ENCODE assay signal across 26 cellular contexts in genomic region chr20:35196313-35196712, GRCh38. TPM values are rescaled to one million over a fixed set of nuclear protein-coding genes. Genes with fewer than 3 reads are reported as not detected.
DNase-seq lines count a peak whose midpoint lies in the region; ATAC-seq, FAIRE-seq and TF ChIP-seq lines count a peak whose summit lies in the region.
"Had no signal": no experiment of that assay in that cellular context is flagged by ENCODE, and none has a peak within 500 bp of the region (broad histone marks: within the 10 kb centered on the region; RNA-seq: fewer than 3 reads in every experiment).

No MANE protein-coding gene starts in this region.

- H3K4me1 ChIP-seq in HepG2 (ENCODE audit: insufficient read depth, low read length) (no peaks in the 10 kb centered on the region), right lobe of liver (peaks cover 0 to 11% (median 4%) of the 10 kb centered on the region in 4 donors), smooth muscle cell (ENCODE audit: low read depth) (peaks cover 3% of the 10 kb centered on the region)
- H3K4me1 ChIP-seq: SJCRH30 had no signal

- no TSS peak for BruUV-seq in HepG2 (replicated peaks; lab: Mats Ljungman, UMichigan)

- ATAC-seq in HepG2 (no peak), right lobe of liver (no peak), HG03342 (IDR thresholded peaks at IDR 0.05; ENCODE audit: unreplicated experiment) (no peak)
- ATAC-seq: Right ventricle myocardium inferior, SK-N-SH treated with all-trans-retinoic acid at 6 μM for 48 hours had no signal

- POLR2A ChIA-PET in HepG2 (lab: Yijun Ruan, JAX), result no interaction called here

- DNase-seq in HepG2 (ENCODE audit: low spot score) (no peak), right lobe of liver (no peak), M059J (ENCODE audit: low read depth) (peak; percentile 43), amniotic epithelial cell (ENCODE audit: low read depth) (peak; percentile 24), medulla oblongata (ENCODE audit: extremely low spot score) (no peak), smooth muscle cell (lab: John Stamatoyannopoulos, UW; ENCODE audit: unreplicated experiment) (no peak)
- DNase-seq: AML-193; CD4-positive, alpha-beta T cell; DMS79; EL; KBM-7; MM.1S; NCI-H2029; NCI-H446 treated with DMSO at 0.1 percent for 48 hours; NCI-H526; NCI-H82; NK-92 treated with Interleukin-12 subunit alpha and Interleukin-12 subunit beta, amount 100 ng/mL, for 24 hours; PC-9; SJCRH30 had no signal

- no peak for TF ChIP-seq POLR2A in HepG2 (IDR thresholded peaks at IDR 0.05; ENCODE audit: insufficient read depth in 1 of 2, low read depth in 2 of 2, low read length in 2 of 2)
- no peak for TF ChIP-seq POLR2A in right lobe of liver (IDR thresholded peaks at IDR 0.05)

- no peak for FAIRE-seq in HepG2 (lab: Jason Lieb, UNC)
- FAIRE-seq: A204.1, D721Med had no signal

- CTCF ChIA-PET in HepG2 (lab: Yijun Ruan, JAX; ENCODE audit: low intra/inter-chr PET ratio, low total read pairs), result no interaction called here

- no peak overlapping the region for H3K9ac ChIP-seq in HepG2 (ENCODE audit: insufficient read depth, low read depth, low read length)
- H3K9ac ChIP-seq in smooth muscle cell (ENCODE audit: low read depth), result no peak overlapping the region
- H3K9ac ChIP-seq: BLaER1 treated with 17β-estradiol and CSF1 and Interleukin-3, amounts not matched to agents 10 nM and 100 nM had no signal

- peaks cover 2 to 4% of the 10 kb centered on the region in 2 experiments; a peak in 1 of 5 replicates for H3K27me3 ChIP-seq in HepG2 (ENCODE audit: control insufficient read depth in 1 of 2, insufficient read depth in 2 of 2, low read length in 2 of 2)
- H3K27me3 ChIP-seq in right lobe of liver, result no peaks in the 10 kb centered on the region
- H3K27me3 ChIP-seq in smooth muscle cell (ENCODE audit: low read depth), result no peaks in the 10 kb centered on the region
- H3K27me3 ChIP-seq: BLaER1 treated with 17β-estradiol and CSF1 and Interleukin-3, amounts not matched to agents 10 nM and 100 nM; SJCRH30 had no signal

- TF ChIP-seq RAD21 in HepG2 (CRISPR knock-in tag; IDR thresholded peaks at IDR 0.05), result no peak

- H4K20me1 ChIP-seq in HepG2 (ENCODE audit: insufficient read depth, low read length), result no peaks in the 10 kb centered on the region
- no peaks in the 10 kb centered on the region for H4K20me1 ChIP-seq in smooth muscle cell (ENCODE audit: low read depth)
- H4K20me1 ChIP-seq: BLaER1 treated with 17β-estradiol and CSF1 and Interleukin-3, amounts not matched to agents 10 nM and 100 nM had no signal

- H3K36me3 ChIP-seq in HepG2 (replicated peaks in 1 of 2; ENCODE audit: control insufficient read depth in 1 of 2, insufficient read depth in 2 of 2, low read length in 2 of 2) (no peaks in the 10 kb centered on the region), right lobe of liver (no peaks in the 10 kb centered on the region), smooth muscle cell (ENCODE audit: low read depth) (no peaks in the 10 kb centered on the region)
- H3K36me3 ChIP-seq: HAP-1, SJCRH30 had no signal

- H3K4me3 ChIP-seq in HepG2 (replicated peaks in 1 of 3; ENCODE audit: insufficient read depth in 1 of 3, low read depth in 2 of 3, low read length in 3 of 3) (no peak overlapping the region), right lobe of liver (no peak overlapping the region), smooth muscle cell (no peak overlapping the region)
- H3K4me3 ChIP-seq: BLaER1 treated with 17β-estradiol and CSF1 and Interleukin-3, amounts not matched to agents 10 nM and 100 nM; HAP-1; PC-9; SJCRH30 had no signal

- H3K9me3 ChIP-seq in HepG2 (ENCODE audit: low read length) (peaks cover 24% of the 10 kb centered on the region), right lobe of liver (peaks cover 0 to 9% (median 1%) of the 10 kb centered on the region in 4 donors), smooth muscle cell (replicated peaks; ENCODE audit: low read depth) (peaks cover 13% of the 10 kb centered on the region)

- intact Hi-C loops in HepG2 (cut with micrococcal nuclease; ENCODE audit: unreplicated experiment) (no loop called here), right lobe of liver (cut with DNase I) (no loop called here)

- in situ Hi-C loops in HepG2 (cut with HindIII; ENCODE audit: extremely low pct_ligation_motif_present, low pct_unique_long_range_greater_than_20kb), result no loop called here

- TF ChIP-seq EP300 in HepG2 (IDR thresholded peaks at IDR 0.05; ENCODE audit: low read depth in 2 of 2, low read length in 2 of 2), result no peak
- TF ChIP-seq EP300 in HepG2 (CRISPR knock-in tag; IDR thresholded peaks at IDR 0.05; ENCODE audit: borderline replicate concordance), result no peak

- no peak overlapping the region for H2AFZ ChIP-seq in HepG2 (ENCODE audit: low read length)
- no peak overlapping the region for H2AFZ ChIP-seq in smooth muscle cell (ENCODE audit: low read depth)
- H2AFZ ChIP-seq: PC-9 had no signal

- H3F3A ChIP-seq in smooth muscle cell (ENCODE audit: low read depth), result no peaks in the 10 kb centered on the region

- H3K27ac ChIP-seq in HepG2 (ENCODE audit: extremely low read length, insufficient read depth, low read length) (no peak overlapping the region), right lobe of liver (no peak overlapping the region), smooth muscle cell (ENCODE audit: low read depth) (no peak overlapping the region)
- H3K27ac ChIP-seq: BLaER1 treated with 17β-estradiol and CSF1 and Interleukin-3, amounts not matched to agents 10 nM and 100 nM; PC-9; SJCRH30 had no signal

- H3K4me2 ChIP-seq in HepG2 (ENCODE audit: low read depth, low read length), result no peak overlapping the region
- H3K4me2 ChIP-seq in smooth muscle cell, result no peak overlapping the region
- H3K4me2 ChIP-seq: BLaER1 treated with 17β-estradiol and CSF1 and Interleukin-3, amounts not matched to agents 10 nM and 100 nM; PC-9 had no signal

- TF ChIP-seq CTCF in HepG2 (CRISPR knock-in tag; IDR thresholded peaks at IDR 0.05), result no peak
- no peak for TF ChIP-seq CTCF in right lobe of liver (IDR thresholded peaks at IDR 0.05)
- no peak for TF ChIP-seq CTCF in smooth muscle cell (IDR thresholded peaks at IDR 0.05; ENCODE audit: borderline replicate concordance, insufficient read depth, poor library complexity, severe bottlenecking)

- no peaks in the 10 kb centered on the region for H3K79me2 ChIP-seq in HepG2 (ENCODE audit: insufficient read depth, low read length)
- no peaks in the 10 kb centered on the region for H3K79me2 ChIP-seq in smooth muscle cell (ENCODE audit: low read depth)

RNA-seq across cellular contexts. Expression of gene PROCR, which starts 24.4 kb away (rescaled TPM):
- total RNA-seq in HepG2 (2016; rRNA removed; fragmentation: Illumina TruSeq; extraction: Trizol) (0.63 and 1.4 TPM in 2 replicates), right lobe of liver (10 to 100 TPM in 1 of 6 experiments, 1 to 10 TPM in 5; 1.4 to 11.0 (median 2.6) TPM), smooth muscle cell (5.4 and 8.3 TPM in 2 replicates)
- total RNA-seq in HepG2 (2016; cell fraction: cytosol; rRNA removed; fragmentation: Illumina TruSeq; extraction: Trizol; ENCODE audit: low read depth), result 0.61 and 0.62 TPM in 2 replicates
- total RNA-seq in HepG2 (2016; cell fraction: insoluble cytoplasmic fraction; rRNA removed; fragmentation: Illumina TruSeq; extraction: Trizol), result 0.54 and 1.5 TPM in 2 replicates
- 0.49 and 0.65 TPM in 2 replicates for total RNA-seq in HepG2 (2016; cell fraction: membrane; rRNA removed; fragmentation: Illumina TruSeq; extraction: Trizol)
- 0.87 and 1.2 TPM in 2 replicates for total RNA-seq in HepG2 (2016; cell fraction: nucleus; rRNA removed; fragmentation: Illumina TruSeq; extraction: Trizol)
- polyA plus RNA-seq in HepG2 (2011; rRNA removed) (1.7 and 1.9 TPM in 2 replicates), smooth muscle cell (4.4 and 4.8 TPM in 2 replicates)
- 1.6 and 2.1 TPM in 2 replicates for polyA plus RNA-seq in HepG2 (2011; cell fraction: cytosol; rRNA removed)
- polyA plus RNA-seq in HepG2 (2011; cell fraction: nucleus; rRNA removed), result 1.3 and 1.5 TPM in 2 replicates
- 1.7 and 2.1 TPM in 2 replicates for polyA plus RNA-seq in HepG2 (2012)
- 0.54 and 0.74 TPM in 2 replicates for polyA plus RNA-seq in HepG2 (2016; cell fraction: cytosol; fragmentation: Illumina TruSeq; extraction: Trizol; ENCODE audit: low read depth)
- polyA plus RNA-seq in HepG2 (2016; cell fraction: insoluble cytoplasmic fraction; fragmentation: Illumina TruSeq; extraction: Trizol; ENCODE audit: low read depth), result 0.36 and 0.46 TPM in 2 replicates
- 0.41 and 0.64 TPM in 2 replicates for polyA plus RNA-seq in HepG2 (2016; cell fraction: membrane; fragmentation: Illumina TruSeq; extraction: Trizol; ENCODE audit: low read depth)
- 1.9 and 2.4 TPM in 2 replicates for polyA plus RNA-seq in HepG2 (2016; cell fraction: nucleus; fragmentation: Illumina TruSeq; extraction: Trizol; ENCODE audit: insufficient read depth, low read depth)
- polyA minus RNA-seq in HepG2 (2011; rRNA and poly(A)+ RNA removed; ENCODE audit: low replicate concordance), result 1.9 and 27.7 TPM in 2 replicates
- 0.88 and 1.2 TPM in 2 replicates for polyA minus RNA-seq in HepG2 (2011; cell fraction: cytosol; rRNA and poly(A)+ RNA removed)
- polyA minus RNA-seq in HepG2 (2011; cell fraction: nucleus; rRNA and poly(A)+ RNA removed), result 0.50 TPM in 1 of 2 replicates, not detected in the other
- total RNA-seq in M059J (2014; rRNA removed; shearing (Covaris generic)), result 58.9 and 60.0 TPM in 2 replicates

RNA-seq across cellular contexts. Expression of gene MMP24, which starts 30.2 kb away (rescaled TPM):
- total RNA-seq in HepG2 (2016; rRNA removed; fragmentation: Illumina TruSeq; extraction: Trizol) (0.28 and 0.35 TPM in 2 replicates), right lobe of liver (1 to 10 TPM in 2 of 6 experiments, under 1 TPM in 4; 0.27 to 1.5 (median 0.84) TPM), smooth muscle cell (0.09 and 0.45 TPM in 2 replicates)
- total RNA-seq in HepG2 (2016; cell fraction: cytosol; rRNA removed; fragmentation: Illumina TruSeq; extraction: Trizol; ENCODE audit: low read depth), result 0.10 and 0.18 TPM in 2 replicates
- total RNA-seq in HepG2 (2016; cell fraction: insoluble cytoplasmic fraction; rRNA removed; fragmentation: Illumina TruSeq; extraction: Trizol), result 0.22 and 0.30 TPM in 2 replicates
- total RNA-seq in HepG2 (2016; cell fraction: membrane; rRNA removed; fragmentation: Illumina TruSeq; extraction: Trizol), result 0.31 and 0.43 TPM in 2 replicates
- 0.12 and 0.16 TPM in 2 replicates for total RNA-seq in HepG2 (2016; cell fraction: nucleus; rRNA removed; fragmentation: Illumina TruSeq; extraction: Trizol)
- polyA plus RNA-seq in HepG2 (2011; rRNA removed) (0.29 and 0.43 TPM in 2 replicates), smooth muscle cell (0.03 and 0.97 TPM in 2 replicates)
- polyA plus RNA-seq in HepG2 (2011; cell fraction: cytosol; rRNA removed), result 0.38 and 0.40 TPM in 2 replicates
- 0.56 and 0.59 TPM in 2 replicates for polyA plus RNA-seq in HepG2 (2011; cell fraction: nucleus; rRNA removed)
- polyA plus RNA-seq in HepG2 (2012), result 0.32 and 0.33 TPM in 2 replicates
- 0.06 and 0.07 TPM in 2 replicates for polyA plus RNA-seq in HepG2 (2016; cell fraction: cytosol; fragmentation: Illumina TruSeq; extraction: Trizol; ENCODE audit: low read depth)
- polyA plus RNA-seq in HepG2 (2016; cell fraction: insoluble cytoplasmic fraction; fragmentation: Illumina TruSeq; extraction: Trizol; ENCODE audit: low read depth), result 0.16 and 0.24 TPM in 2 replicates
- 0.21 and 0.23 TPM in 2 replicates for polyA plus RNA-seq in HepG2 (2016; cell fraction: membrane; fragmentation: Illumina TruSeq; extraction: Trizol; ENCODE audit: low read depth)
- 0.23 and 0.37 TPM in 2 replicates for polyA plus RNA-seq in HepG2 (2016; cell fraction: nucleus; fragmentation: Illumina TruSeq; extraction: Trizol; ENCODE audit: insufficient read depth, low read depth)
- 0.54 and 0.76 TPM in 2 replicates for polyA minus RNA-seq in HepG2 (2011; rRNA and poly(A)+ RNA removed; ENCODE audit: low replicate concordance)
- 0.26 TPM in 1 of 2 replicates, not detected in the other for polyA minus RNA-seq in HepG2 (2011; cell fraction: cytosol; rRNA and poly(A)+ RNA removed)
- 0.26 and 0.37 TPM in 2 replicates for polyA minus RNA-seq in HepG2 (2011; cell fraction: nucleus; rRNA and poly(A)+ RNA removed)
- total RNA-seq in M059J (2014; rRNA removed; shearing (Covaris generic)), result 1.7 and 4.4 TPM in 2 replicates
- total RNA-seq: CD4-positive, alpha-beta T cell; SJCRH30 had no signal

RNA-seq across cellular contexts. Expression of gene EDEM2, which starts 49.2 kb away (rescaled TPM):
- total RNA-seq in HepG2 (2016; rRNA removed; fragmentation: Illumina TruSeq; extraction: Trizol) (26.1 and 46.9 TPM in 2 replicates), right lobe of liver (10 to 100 TPM; 20.1 to 28.0 (median 23.9) TPM), smooth muscle cell (7.8 and 11.6 TPM in 2 replicates)
- total RNA-seq in HepG2 (2016; cell fraction: cytosol; rRNA removed; fragmentation: Illumina TruSeq; extraction: Trizol; ENCODE audit: low read depth), result 13.9 and 15.6 TPM in 2 replicates
- total RNA-seq in HepG2 (2016; cell fraction: insoluble cytoplasmic fraction; rRNA removed; fragmentation: Illumina TruSeq; extraction: Trizol), result 25.6 and 48.5 TPM in 2 replicates
- total RNA-seq in HepG2 (2016; cell fraction: membrane; rRNA removed; fragmentation: Illumina TruSeq; extraction: Trizol), result 27.6 and 30.5 TPM in 2 replicates
- 36.5 and 40.3 TPM in 2 replicates for total RNA-seq in HepG2 (2016; cell fraction: nucleus; rRNA removed; fragmentation: Illumina TruSeq; extraction: Trizol)
- polyA plus RNA-seq in HepG2 (2011; rRNA removed) (33.1 and 35.6 TPM in 2 replicates), smooth muscle cell (19.4 and 22.6 TPM in 2 replicates)
- 29.4 and 30.1 TPM in 2 replicates for polyA plus RNA-seq in HepG2 (2011; cell fraction: cytosol; rRNA removed)
- 20.5 and 25.0 TPM in 2 replicates for polyA plus RNA-seq in HepG2 (2011; cell fraction: nucleus; rRNA removed)
- polyA plus RNA-seq in HepG2 (2012), result 28.5 and 32.2 TPM in 2 replicates
- polyA plus RNA-seq in HepG2 (2016; cell fraction: cytosol; fragmentation: Illumina TruSeq; extraction: Trizol; ENCODE audit: low read depth), result 14.6 and 16.0 TPM in 2 replicates
- polyA plus RNA-seq in HepG2 (2016; cell fraction: insoluble cytoplasmic fraction; fragmentation: Illumina TruSeq; extraction: Trizol; ENCODE audit: low read depth), result 23.9 and 24.8 TPM in 2 replicates
- polyA plus RNA-seq in HepG2 (2016; cell fraction: membrane; fragmentation: Illumina TruSeq; extraction: Trizol; ENCODE audit: low read depth), result 21.0 and 21.5 TPM in 2 replicates
- 57.4 and 60.1 TPM in 2 replicates for polyA plus RNA-seq in HepG2 (2016; cell fraction: nucleus; fragmentation: Illumina TruSeq; extraction: Trizol; ENCODE audit: insufficient read depth, low read depth)
- polyA minus RNA-seq in HepG2 (2011; rRNA and poly(A)+ RNA removed; ENCODE audit: low replicate concordance), result 13.5 and 24.8 TPM in 2 replicates
- polyA minus RNA-seq in HepG2 (2011; cell fraction: cytosol; rRNA and poly(A)+ RNA removed), result 10.6 and 16.1 TPM in 2 replicates
- 5.9 and 9.2 TPM in 2 replicates for polyA minus RNA-seq in HepG2 (2011; cell fraction: nucleus; rRNA and poly(A)+ RNA removed)
- 54.5 and 80.3 TPM in 2 replicates for total RNA-seq in M059J (2014; rRNA removed; shearing (Covaris generic))

Comparison
In these comparisons a context has a peak if more than half of its experiments do, and no peak if none do; other contexts are left out.
1. DNase-seq: peak in M059J (single experiment) and amniotic epithelial cell (single experiment); none in HepG2 (single experiment), right lobe of liver (0 of 3), medulla oblongata (single experiment) and smooth muscle cell (single experiment).